8 cellular contexts compared by ENCODE assay signal in the genomic region with DNA sequence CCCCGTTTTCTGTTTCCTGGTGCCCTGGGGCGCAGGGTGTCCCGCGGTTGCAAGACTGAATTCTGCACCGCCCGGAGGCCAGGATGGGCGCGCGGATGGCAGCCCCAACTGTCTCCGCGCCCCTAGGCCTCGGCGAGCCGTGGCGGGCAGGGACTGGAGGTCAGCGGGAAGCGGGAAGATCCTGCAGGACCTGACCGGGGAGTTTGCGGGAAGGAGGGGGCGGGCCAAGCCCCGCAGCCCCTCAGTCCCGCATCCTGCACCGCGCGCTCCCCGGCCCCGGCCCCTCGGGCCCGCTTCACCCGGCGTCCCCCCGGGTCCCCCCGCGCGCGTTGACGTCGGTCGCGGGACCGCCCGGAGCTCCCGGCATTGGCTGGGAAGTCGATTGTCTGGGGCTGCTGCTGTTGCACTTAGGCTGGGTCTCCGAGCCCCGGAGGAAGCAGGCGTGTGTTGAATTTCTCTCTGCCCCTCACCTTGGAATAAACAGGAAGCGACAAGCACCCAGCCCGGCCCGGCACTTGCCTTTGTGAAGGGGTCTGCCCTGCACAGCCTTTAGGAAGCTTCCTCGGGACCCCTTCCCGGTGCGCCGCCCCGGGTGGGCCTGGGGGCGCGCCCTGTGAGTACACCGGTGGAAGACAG. TPM values are rescaled to one million over a fixed set of nuclear protein-coding genes. Genes with fewer than 3 reads are reported as not detected.
DNase-seq lines count a peak whose midpoint lies in the region; ATAC-seq and TF ChIP-seq lines count a peak whose summit lies in the region.

A gene (plus strand): TSS at position 385 of the 636 bp plus-strand sequence.

- no peaks in the 10 kb centered on the region for H3K27me3 ChIP-seq in uterus

- H3K4me1 ChIP-seq in uterus: peaks cover 11 to 12% of the 10 kb centered on the region in 2 donors

- peak; percentile 26 for ATAC-seq in omental fat pad (ENCODE audit: low FRiP score)
- ATAC-seq in GM18909 (IDR thresholded peaks at IDR 0.05; ENCODE audit: poor library complexity, unreplicated experiment): no peak
- no peak for ATAC-seq in GM18511 (IDR thresholded peaks at IDR 0.05; ENCODE audit: unreplicated experiment)

- DNase-seq in GM03348 (ENCODE audit: low spot score) (peak; percentile 48), NCI-H510A treated with DMSO at 0.1 percent for 48 hours (lab: John Stamatoyannopoulos, UW) (peak; percentile 9), glutamatergic neuron (peak; percentile 59), omental fat pad (ENCODE audit: low spot score) (no peak), uterus (peak; percentile 47 to 55)
- peak; percentile 29 for DNase-seq in activated T-helper 2 cell treated with anti-CD3 and anti-CD28 coated beads, Interferon-gamma antibody, Interleukin-2, Interleukin-4, amounts not matched to agents 10 μg/mL and 5 μg/mL and 100 μg/mL, durations not matched to agents 14 hours and 24 hours and 36 hours (ENCODE audit: low spot score)

- peaks cover 32% of the 10 kb centered on the region for H3K27me3 Mint-ChIP-seq in activated T-helper 2 cell treated with anti-CD3 and anti-CD28 coated beads, Interferon-gamma antibody, Interleukin-2, Interleukin-4, amounts not matched to agents 10 μg/mL and 5 μg/mL and 100 μg/mL, durations not matched to agents 14 hours and 24 hours and 36 hours (ENCODE audit: low read depth)
- H3K27me3 Mint-ChIP-seq in glutamatergic neuron (ENCODE audit: unreplicated experiment): peaks cover 16% of the 10 kb centered on the region

- peak within 1 kb of the TSS; percentile 40 for H3K27ac Mint-ChIP-seq in activated T-helper 2 cell treated with anti-CD3 and anti-CD28 coated beads, Interferon-gamma antibody, Interleukin-2, Interleukin-4, amounts not matched to agents 10 μg/mL and 5 μg/mL and 100 μg/mL, durations not matched to agents 14 hours and 24 hours and 36 hours
- no peak within 1 kb of the TSS for H3K27ac Mint-ChIP-seq in glutamatergic neuron (ENCODE audit: unreplicated experiment)

- H3K36me3 ChIP-seq in uterus: no peaks in the 10 kb centered on the region

- no peak for TF ChIP-seq CTCF in glutamatergic neuron (IDR thresholded peaks at IDR 0.05; ENCODE audit: partially characterized antibody, unreplicated experiment)
- TF ChIP-seq CTCF in omental fat pad (IDR thresholded peaks at IDR 0.05): no peak
- TF ChIP-seq CTCF in uterus (IDR thresholded peaks at IDR 0.05): no peak

- peak in 1 of 2 donors; percentile 45 for TF ChIP-seq POLR2A in uterus (IDR thresholded peaks at IDR 0.05)

- H3K4me3 Mint-ChIP-seq in activated T-helper 2 cell treated with anti-CD3 and anti-CD28 coated beads, Interferon-gamma antibody, Interleukin-2, Interleukin-4, amounts not matched to agents 10 μg/mL and 5 μg/mL and 100 μg/mL, durations not matched to agents 14 hours and 24 hours and 36 hours (ENCODE audit: low read depth): peak within 1 kb of the TSS; percentile 80
- peak within 1 kb of the TSS; percentile 55 for H3K4me3 Mint-ChIP-seq in glutamatergic neuron (ENCODE audit: unreplicated experiment)

- H3K4me1 Mint-ChIP-seq in activated T-helper 2 cell treated with anti-CD3 and anti-CD28 coated beads, Interferon-gamma antibody, Interleukin-2, Interleukin-4, amounts not matched to agents 10 μg/mL and 5 μg/mL and 100 μg/mL, durations not matched to agents 14 hours and 24 hours and 36 hours (ENCODE audit: low read depth): peaks cover 26% of the 10 kb centered on the region
- peaks cover 17% of the 10 kb centered on the region for H3K4me1 Mint-ChIP-seq in glutamatergic neuron (ENCODE audit: low read depth, unreplicated experiment)

- intact Hi-C loops in activated T-helper 2 cell treated with anti-CD3 and anti-CD28 coated beads, Interferon-gamma antibody, Interleukin-2, Interleukin-4, amounts not matched to agents 10 μg/mL and 5 μg/mL and 100 μg/mL, durations not matched to agents 14 hours and 24 hours and 36 hours (cut with micrococcal nuclease): loop anchor here (5.0 to 10.0 kb wide), 4 partner anchors 81 to 506 kb away; a partner anchor contains a TSS
- intact Hi-C loops in uterus (cut with DNase I; ENCODE audit: low total_unique reads): loop anchor here (10.0 kb wide), 1 partner anchor 316 kb away; no protein-coding TSS in a partner anchor

- H3K27ac ChIP-seq in uterus: peak within 1 kb of the TSS; percentile 85 to 86

- H3K9me3 ChIP-seq in uterus: no peaks in the 10 kb centered on the region

- no peaks in the 10 kb centered on the region for H3K36me3 Mint-ChIP-seq in activated T-helper 2 cell treated with anti-CD3 and anti-CD28 coated beads, Interferon-gamma antibody, Interleukin-2, Interleukin-4, amounts not matched to agents 10 μg/mL and 5 μg/mL and 100 μg/mL, durations not matched to agents 14 hours and 24 hours and 36 hours (ENCODE audit: low read depth)
- peaks cover 4% of the 10 kb centered on the region for H3K36me3 Mint-ChIP-seq in glutamatergic neuron (ENCODE audit: unreplicated experiment)

- H3K4me3 ChIP-seq in uterus: peak within 1 kb of the TSS; percentile 60 to 67

- H3K9me3 Mint-ChIP-seq in activated T-helper 2 cell treated with anti-CD3 and anti-CD28 coated beads, Interferon-gamma antibody, Interleukin-2, Interleukin-4, amounts not matched to agents 10 μg/mL and 5 μg/mL and 100 μg/mL, durations not matched to agents 14 hours and 24 hours and 36 hours: no peaks in the 10 kb centered on the region
- peaks cover 9% of the 10 kb centered on the region for H3K9me3 Mint-ChIP-seq in glutamatergic neuron (ENCODE audit: unreplicated experiment)

RNA-seq across cellular contexts. Expression of the gene that starts here (rescaled TPM):
- 30.5 and 32.7 TPM in 2 replicates for total RNA-seq in activated T-helper 2 cell treated with anti-CD3 and anti-CD28 coated beads, Interferon-gamma antibody, Interleukin-2, Interleukin-4, amounts not matched to agents 10 μg/mL and 5 μg/mL and 100 μg/mL, durations not matched to agents 14 hours and 24 hours and 36 hours
- total RNA-seq in glutamatergic neuron (ENCODE audit: unreplicated experiment): 0.29 TPM
- 10 to 100 TPM; 23.9 to 38.3 (median 27.0) TPM for total RNA-seq in omental fat pad
- 10 to 100 TPM; 23.8 to 82.2 (median 39.3) TPM for total RNA-seq in uterus

Comparison
In these comparisons a context has a peak if more than half of its experiments do, and no peak if none do; other contexts are left out.
1. RNA of the gene that starts here (total RNA-seq): 23.8 to 82.2 TPM in uterus, 30.5 to 32.7 TPM in activated T-helper 2 cell treated with anti-CD3 and anti-CD28 coated beads, Interferon-gamma antibody, Interleukin-2, Interleukin-4, amounts not matched to agents 10 μg/mL and 5 μg/mL and 100 μg/mL, durations not matched to agents 14 hours and 24 hours and 36 hours and 23.9 to 38.3 TPM in omental fat pad; 0.29 TPM in glutamatergic neuron (single experiment); every median in the first group is over 10 times any median in the second.
2. Peak in DNase-seq in glutamatergic neuron; RNA of the gene not detected or under 1 TPM.